In genomic region chr6:82030761-82031160, GRCh38 we compare ENCODE assay signal across 20 cellular contexts.
DNase-seq lines count a peak whose midpoint lies in the region; ATAC-seq, FAIRE-seq and TF ChIP-seq lines count a peak whose summit lies in the region.
"Had no signal": no experiment of that assay in that cellular context is flagged by ENCODE, and none has a peak within 500 bp of the region (broad histone marks: within the 10 kb centered on the region; RNA-seq: fewer than 3 reads in every experiment).

No MANE protein-coding gene starts in this region.

- no peak for TF ChIP-seq CTCF in Loucy (conservative IDR thresholded peaks at IDR 0.05; ENCODE audit: low read length)
- no peak for TF ChIP-seq CTCF in astrocyte (IDR thresholded peaks at IDR 0.05; ENCODE audit: insufficient read depth, low read depth, low read length)
- no peak for TF ChIP-seq CTCF in osteocyte (IDR thresholded peaks at IDR 0.05)

- H3K27ac ChIP-seq in astrocyte (ENCODE audit: low read depth, low read length) (no peak overlapping the region), epithelial cell of prostate (peak overlapping the region; percentile 45)
- H3K27ac ChIP-seq: gastroesophageal sphincter, KMS-11, left lung, PC-9, sigmoid colon, uterus had no signal

- no peak for FAIRE-seq in astrocyte (lab: Jason Lieb, UNC)

- H3K4me3 ChIP-seq in Loucy (ENCODE audit: low read length, poor library complexity, severe bottlenecking): no peak overlapping the region
- H3K4me3 ChIP-seq in astrocyte (ENCODE audit: insufficient read depth, low read depth, low read length): no peak overlapping the region
- H3K4me3 ChIP-seq: gastroesophageal sphincter, left lung, PC-9, sigmoid colon, uterus had no signal

- H3K36me3 Mint-ChIP-seq in astrocyte (ENCODE audit: low read depth, unreplicated experiment): no peaks in the 10 kb centered on the region
- H3K36me3 Mint-ChIP-seq in osteocyte (ENCODE audit: unreplicated experiment): no peaks in the 10 kb centered on the region

- H3K36me3 ChIP-seq in Loucy (ENCODE audit: insufficient read depth, low read length) (no peaks in the 10 kb centered on the region), astrocyte (ENCODE audit: insufficient read depth, low read length) (no peaks in the 10 kb centered on the region)
- H3K36me3 ChIP-seq: gastroesophageal sphincter, left lung, sigmoid colon, uterus had no signal

- no peak overlapping the region for H3K4me3 Mint-ChIP-seq in astrocyte (ENCODE audit: unreplicated experiment)
- H3K4me3 Mint-ChIP-seq in osteocyte (ENCODE audit: unreplicated experiment): peak overlapping the region; percentile 10
- H3K4me3 Mint-ChIP-seq: T-helper 2 cell treated with Interferon-gamma antibody and Interleukin-4, amounts not matched to agents 5 μg/mL and 100 μg/mL, for 36 hours had no signal

- H3K27me3 Mint-ChIP-seq in astrocyte (ENCODE audit: low read depth, unreplicated experiment) (no peaks in the 10 kb centered on the region), osteocyte (ENCODE audit: unreplicated experiment) (no peaks in the 10 kb centered on the region)

- ATAC-seq in HG03571 (IDR thresholded peaks at IDR 0.05; ENCODE audit: unreplicated experiment): no peak
- ATAC-seq in HG03135 (IDR thresholded peaks at IDR 0.05; ENCODE audit: unreplicated experiment): no peak
- no peak for ATAC-seq in GM21515 (IDR thresholded peaks at IDR 0.05; ENCODE audit: unreplicated experiment)
- ATAC-seq: activated CD4-positive, CD25-positive, alpha-beta regulatory T cell treated with anti-CD3 and anti-CD28 coated beads, Interleukin-2, amount 50 U/mL, for 24 hours; gastroesophageal sphincter; HCT116; left lung had no signal

- H4K20me1 ChIP-seq in Loucy (ENCODE audit: insufficient read depth, low read length, poor library complexity, severe bottlenecking) (no peaks in the 10 kb centered on the region), astrocyte (ENCODE audit: insufficient read depth, low read length) (no peaks in the 10 kb centered on the region)

- H3F3A ChIP-seq in Loucy (ENCODE audit: low read depth): no peaks in the 10 kb centered on the region

- H3K9ac ChIP-seq in Loucy (ENCODE audit: low read depth, low read length, poor library complexity, severe bottlenecking) (no peak overlapping the region), astrocyte (ENCODE audit: low read length) (no peak overlapping the region)
- H3K9ac ChIP-seq: KMS-11 had no signal

- H3K4me1 ChIP-seq in Loucy (ENCODE audit: insufficient read depth, low read length, poor library complexity, severe bottlenecking) (peaks cover 2% of the 10 kb centered on the region), astrocyte (ENCODE audit: insufficient read depth, low read length) (peaks cover 2% of the 10 kb centered on the region)
- H3K4me1 ChIP-seq: Caco-2, gastroesophageal sphincter, left lung, sigmoid colon, uterus had no signal

- H2AFZ ChIP-seq in Loucy (ENCODE audit: low read length) (no peak overlapping the region), astrocyte (ENCODE audit: low read depth, low read length) (peak overlapping the region; percentile 8)
- H2AFZ ChIP-seq: PC-9 had no signal

- H3K27me3 ChIP-seq in Loucy (ENCODE audit: insufficient read depth, low read length, poor library complexity, severe bottlenecking) (no peaks in the 10 kb centered on the region), astrocyte (ENCODE audit: insufficient read depth, low read length) (no peaks in the 10 kb centered on the region)
- H3K27me3 ChIP-seq: gastroesophageal sphincter, left lung, sigmoid colon, uterus had no signal

- H3K9me2 ChIP-seq in Loucy (replicated peaks; ENCODE audit: low read depth, low read length): no peaks in the 10 kb centered on the region

- H3K9me3 ChIP-seq in Loucy (ENCODE audit: insufficient read depth, low read depth, low read length): no peaks in the 10 kb centered on the region
- no peaks in the 10 kb centered on the region for H3K9me3 ChIP-seq in astrocyte (ENCODE audit: insufficient read depth, low read depth, low read length)
- H3K9me3 ChIP-seq: Caco-2, gastroesophageal sphincter, left lung, sigmoid colon, uterus had no signal

- peaks cover 16% of the 10 kb centered on the region for H3K4me1 Mint-ChIP-seq in astrocyte (ENCODE audit: low read depth, unreplicated experiment)
- peaks cover 57% of the 10 kb centered on the region for H3K4me1 Mint-ChIP-seq in osteocyte (ENCODE audit: unreplicated experiment)

- H3K27ac Mint-ChIP-seq in astrocyte (ENCODE audit: unreplicated experiment): peak overlapping the region; percentile 28
- H3K27ac Mint-ChIP-seq in osteocyte (ENCODE audit: unreplicated experiment): peak overlapping the region; percentile 89
- H3K27ac Mint-ChIP-seq: T-helper 2 cell treated with Interferon-gamma antibody and Interleukin-4, amounts not matched to agents 5 μg/mL and 100 μg/mL, for 36 hours had no signal

- DNase-seq in astrocyte (ENCODE audit: low read depth) (no peak), epithelial cell of prostate (ENCODE audit: low read depth, low spot score) (no peak), osteocyte (ENCODE audit: extremely low spot score, unreplicated experiment) (no peak), HPDE6-E6E7 (ENCODE audit: extremely low spot score) (no peak)
- DNase-seq: Caco-2, left lung, NCI-H1417, NCI-H748 treated with DMSO at 0.1 percent for 48 hours, PC-9, sigmoid colon, uterus had no signal

- H3K79me2 ChIP-seq in Loucy (ENCODE audit: insufficient read depth, low read length) (peaks cover 22% of the 10 kb centered on the region; the same call in 1 of the 2 replicates), astrocyte (ENCODE audit: insufficient read depth, low read length) (no peaks in the 10 kb centered on the region)

- peak overlapping the region; percentile 12 for H3K4me2 ChIP-seq in Loucy (ENCODE audit: low read depth, low read length, poor library complexity, severe bottlenecking)
- H3K4me2 ChIP-seq in astrocyte (ENCODE audit: low read length): no peak overlapping the region
- H3K4me2 ChIP-seq: KMS-11, PC-9 had no signal

- H3K9me3 Mint-ChIP-seq in astrocyte (ENCODE audit: unreplicated experiment): no peaks in the 10 kb centered on the region
- H3K9me3 Mint-ChIP-seq in osteocyte (ENCODE audit: unreplicated experiment): peaks cover 4% of the 10 kb centered on the region
- H3K9me3 Mint-ChIP-seq: T-helper 2 cell treated with Interferon-gamma antibody and Interleukin-4, amounts not matched to agents 5 μg/mL and 100 μg/mL, for 36 hours had no signal
